Comparison of ENCODE assay signal across 8 cellular contexts in the genomic region with DNA sequence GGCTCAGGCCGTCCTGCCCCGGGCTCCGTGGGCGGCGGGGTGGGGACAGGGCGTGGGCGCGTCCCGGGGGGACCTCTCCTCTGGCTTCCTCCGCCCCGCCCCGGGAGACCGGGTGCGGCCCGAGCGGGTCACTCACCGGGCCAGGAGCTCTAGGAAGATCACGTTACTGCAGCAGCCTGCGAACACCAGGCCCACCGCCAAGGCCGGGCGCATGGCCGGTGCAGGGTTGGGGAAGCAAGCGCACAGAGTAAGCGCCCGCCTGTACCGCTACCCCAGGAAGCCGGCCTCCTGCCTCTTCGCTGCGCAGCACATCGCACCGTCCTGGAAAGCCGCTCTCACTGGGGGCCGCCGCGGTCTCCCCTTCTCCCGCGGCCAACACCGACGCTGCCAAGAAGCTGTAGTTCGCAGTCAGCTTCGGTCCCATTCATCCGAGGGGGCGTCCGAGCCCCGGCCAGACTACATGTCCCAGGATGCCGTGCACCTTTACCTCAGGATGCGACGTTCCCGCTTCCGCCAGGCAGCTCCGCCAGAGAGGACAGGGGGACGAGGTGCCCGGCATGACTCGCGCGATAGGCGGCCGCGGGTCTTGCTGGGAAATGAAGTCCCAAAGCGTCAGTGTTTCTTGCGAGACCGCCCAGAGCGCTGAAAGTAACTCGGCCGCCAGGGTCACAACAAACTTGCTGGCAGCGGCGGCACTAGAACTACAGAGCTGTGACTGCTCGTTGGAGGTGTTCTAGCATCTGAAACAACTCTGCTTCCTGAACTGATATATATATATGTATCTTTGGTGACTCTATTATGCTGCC. TPM values are rescaled to one million over a fixed set of nuclear protein-coding genes. Genes with fewer than 3 reads are reported as not detected.
DNase-seq lines count a peak whose midpoint lies in the region; ATAC-seq and TF ChIP-seq lines count a peak whose summit lies in the region.

A gene with protein sequence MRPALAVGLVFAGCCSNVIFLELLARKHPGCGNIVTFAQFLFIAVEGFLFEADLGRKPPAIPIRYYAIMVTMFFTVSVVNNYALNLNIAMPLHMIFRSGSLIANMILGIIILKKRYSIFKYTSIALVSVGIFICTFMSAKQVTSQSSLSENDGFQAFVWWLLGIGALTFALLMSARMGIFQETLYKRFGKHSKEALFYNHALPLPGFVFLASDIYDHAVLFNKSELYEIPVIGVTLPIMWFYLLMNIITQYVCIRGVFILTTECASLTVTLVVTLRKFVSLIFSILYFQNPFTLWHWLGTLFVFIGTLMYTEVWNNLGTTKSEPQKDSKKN (minus strand): TSS at position 392 of the 806 bp plus-strand sequence. CDS start 179 bp downstream, at position 213.

- H3K36me3 ChIP-seq in left lung = no peaks in the 10 kb centered on the region

- no peaks in the 10 kb centered on the region for H3K27me3 ChIP-seq in left lung

- intact Hi-C loops in left lung (cut with DNase I) = loop anchor here in 1 of 2 donors (10.0 kb wide), 1 partner anchor 192 kb away; a partner anchor contains a TSS

- H3K27ac ChIP-seq in left lung = peak within 1 kb of the TSS; percentile 69 to 75

- H3K4me3 ChIP-seq in left lung = peak within 1 kb of the TSS; percentile 63 to 83

- H3K9me3 ChIP-seq in left lung = no peaks in the 10 kb centered on the region

- TF ChIP-seq CTCF in left lung (IDR thresholded peaks at IDR 0.05) = peak in 1 of 2 donors; percentile 48

- H3K4me1 ChIP-seq in left lung = peaks cover 0 to 7% of the 10 kb centered on the region in 2 donors

- ATAC-seq in GM19372 (IDR thresholded peaks at IDR 0.05; ENCODE audit: low read depth, unreplicated experiment) (peak; percentile 98), HG03558 (IDR thresholded peaks at IDR 0.05; ENCODE audit: extremely low read depth, unreplicated experiment) (peak; percentile 94), left lung (peak; percentile 100)

- DNase-seq in CD1c-positive myeloid dendritic cell (ENCODE audit: extremely low spot score) (peak; percentile 95), NCI-H748 treated with DMSO at 0.1 percent for 48 hours (lab: John Stamatoyannopoulos, UW) (peak; percentile 88), dermis blood vessel endothelial cell (peak; percentile 98), left lung (peak; percentile 98)
- peak; percentile 84 to 94 for DNase-seq in activated CD4-positive, alpha-beta T cell treated with anti-CD3 and anti-CD28 coated beads, Interleukin-2, amount 50 U/mL, for 24 hours (ENCODE audit: low read depth in 1 of 2, low spot score in 1 of 2)
- DNase-seq in stimulated activated CD4-positive, alpha-beta T cell treated with anti-CD3 and anti-CD28 coated beads, Interleukin-2, amount 100 ng/mL, for 48 hours = peak; percentile 90 to 91

RNA-seq across cellular contexts. Expression of the gene that starts here (rescaled TPM):
- total RNA-seq in dermis blood vessel endothelial cell (14.5 and 19.5 TPM in 2 replicates), left lung (10 to 100 TPM; 14.3 to 20.0 TPM)

Comparison
In these comparisons a context has a peak if more than half of its experiments do, and no peak if none do; other contexts are left out.
1. Peak in every context shown above with its lines: DNase-seq, ATAC-seq, H3K4me3 ChIP-seq and H3K27ac ChIP-seq.